ENCODE assay signal across 8 cellular contexts in genomic region chr1:25616080-25616931, GRCh38. TPM values are rescaled to one million over a fixed set of nuclear protein-coding genes. Genes with fewer than 3 reads are reported as not detected.
DNase-seq lines count a peak whose midpoint lies in the region; ATAC-seq, FAIRE-seq and TF ChIP-seq lines count a peak whose summit lies in the region.

TSS of gene MAN1C1 (plus strand) at chr1:25616791. CDS start at chr1:25617798, 1,007 bp downstream.

- peak; percentile 62 for FAIRE-seq in GM18507 (lab: Jason Lieb, UNC)

- H3K4me3 ChIP-seq in choroid plexus epithelial cell (ENCODE audit: low read depth, low read length) = peak within 1 kb of the TSS; percentile 65

- TF ChIP-seq CTCF in choroid plexus epithelial cell (conservative IDR thresholded peaks at IDR 0.05; ENCODE audit: low read depth, low read length) = peak; percentile 48

- DNase-seq in A172 (ENCODE audit: low spot score) = peak; percentile 63
- peak; percentile 90 for DNase-seq in GM18507 (ENCODE audit: extremely low spot score, insufficient read length, low read depth)
- DNase-seq in NCI-H446 treated with DMSO at 0.1 percent for 48 hours (lab: John Stamatoyannopoulos, UW) = peak; percentile 50
- peak; percentile 61 to 62 for DNase-seq in activated CD4-positive, alpha-beta T cell treated with anti-CD3 and anti-CD28 coated beads for 24 hours (ENCODE audit: low read depth in 2 of 2)
- peak; percentile 84 for DNase-seq in choroid plexus epithelial cell (ENCODE audit: low read depth)
- peak; percentile 81 for DNase-seq in kidney tubule cell (ENCODE audit: low spot score)
- DNase-seq in stimulated activated CD4-positive, alpha-beta T cell treated with anti-CD3 and anti-CD28 coated beads, Interleukin-15, amount 100 ng/mL, for 48 hours (ENCODE audit: low read depth in 2 of 2) = peak; percentile 45 to 67

- ATAC-seq in HG03108 (IDR thresholded peaks at IDR 0.05; ENCODE audit: unreplicated experiment) = peak; percentile 48

RNA-seq across cellular contexts. Expression of gene MAN1C1, which starts in this region (rescaled TPM):
- 0.67 and 1.5 TPM in 2 replicates for total RNA-seq in A172 (2014; rRNA removed; shearing (Covaris generic))

Comparison
In these comparisons a context has a peak if more than half of its experiments do, and no peak if none do; other contexts are left out.
1. Peak in every context shown above with its lines: DNase-seq, ATAC-seq and H3K4me3 ChIP-seq.